18 cellular contexts compared by ENCODE assay signal in genomic region chr3:118960876-118961275, GRCh38.
DNase-seq lines count a peak whose midpoint lies in the region; ATAC-seq, FAIRE-seq and TF ChIP-seq lines count a peak whose summit lies in the region.
"Had no signal": no experiment of that assay in that cellular context is flagged by ENCODE, and none has a peak within 500 bp of the region (broad histone marks: within the 10 kb centered on the region; RNA-seq: fewer than 3 reads in every experiment).

No MANE protein-coding gene starts in this region.

- no peaks in the 10 kb centered on the region for H3K9me3 ChIP-seq in WERI-Rb-1 (ENCODE audit: severe bottlenecking)
- H3K9me3 ChIP-seq: adrenal gland had no signal

- no peaks in the 10 kb centered on the region for H3K27me3 ChIP-seq in WERI-Rb-1 (ENCODE audit: insufficient read depth, low read depth, severe bottlenecking)
- H3K27me3 ChIP-seq: adrenal gland had no signal

- no peaks in the 10 kb centered on the region for H3K36me3 ChIP-seq in WERI-Rb-1
- H3K36me3 ChIP-seq: adrenal gland had no signal

- no peak overlapping the region for H3K4me3 ChIP-seq in WERI-Rb-1 (ENCODE audit: low read depth, low read length)
- H3K4me3 ChIP-seq: adrenal gland, GM23338 had no signal

- peak; percentile 98 for FAIRE-seq in D721Med (lab: Jason Lieb, UNC)

- DNase-seq in D721Med (ENCODE audit: insufficient read length, low spot score) (peak; percentile 41), HT1080 (ENCODE audit: low read depth) (peak; percentile 22), WERI-Rb-1 (peak; percentile 90), kidney tubule cell (ENCODE audit: low spot score) (peak; percentile 1), GM20000 (ENCODE audit: low spot score) (no peak), GF-D8 (lab: John Stamatoyannopoulos, UW) (no peak)
- DNase-seq: adrenal gland; COR-L47; effector memory CD8-positive, alpha-beta T cell; NCI-H1048; NCI-H2107; SHP77 treated with DMSO at 0.1 percent for 48 hours; stimulated activated CD4-positive, alpha-beta T cell treated with anti-CD3 and anti-CD28 coated beads, Interleukin-4, amount 100 ng/mL, for 1 hour; substantia nigra; T-helper 2 cell had no signal

- H3K27ac ChIP-seq in WERI-Rb-1: peak overlapping the region; percentile 49; the same call in 1 of the 2 replicates
- H3K27ac ChIP-seq: adrenal gland had no signal

- TF ChIP-seq CTCF in D721Med (IDR thresholded peaks at IDR 0.05; ENCODE audit: insufficient read depth, missing control alignments) (no peak), WERI-Rb-1 (IDR thresholded peaks at IDR 0.05; ENCODE audit: low read depth, low read length) (no peak), GM20000 (IDR thresholded peaks at IDR 0.05; ENCODE audit: extremely low read depth, missing control alignments) (no peak)

- ATAC-seq in GM21786 (IDR thresholded peaks at IDR 0.05; ENCODE audit: unreplicated experiment) (no peak), HG03354 (IDR thresholded peaks at IDR 0.05; ENCODE audit: poor library complexity, severe bottlenecking, unreplicated experiment) (no peak)
- ATAC-seq: effector memory CD8-positive, alpha-beta T cell; GM23338 had no signal

Comparison
In these comparisons a context has a peak if more than half of its experiments do, and no peak if none do; other contexts are left out.
1. DNase-seq: peak in D721Med (single experiment), HT1080 (single experiment), WERI-Rb-1 (single experiment) and kidney tubule cell (single experiment); none in GM20000 (single experiment) and GF-D8 (single experiment).